In the genomic region with DNA sequence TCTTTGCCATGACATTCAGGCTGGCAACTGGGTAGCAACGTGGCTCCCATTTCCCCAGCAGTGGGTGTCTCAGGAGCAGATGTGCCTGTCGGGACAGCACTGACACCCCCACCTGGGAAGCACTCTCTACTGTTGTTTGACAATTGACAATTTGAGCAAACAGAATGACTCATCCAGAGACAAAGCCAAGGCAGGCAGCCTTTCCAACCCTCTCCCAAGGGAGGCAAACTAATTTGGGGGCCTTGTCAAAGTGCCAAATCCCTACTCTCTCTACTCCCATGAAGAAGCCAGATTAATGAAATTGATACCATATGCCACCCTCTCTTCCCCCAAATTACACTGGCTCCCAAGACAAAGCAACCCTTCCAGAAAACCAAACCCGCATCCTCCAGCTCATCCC, we compare ENCODE assay signal across 20 cellular contexts.
DNase-seq lines count a peak whose midpoint lies in the region; ATAC-seq and TF ChIP-seq lines count a peak whose summit lies in the region.
"Had no signal": no experiment of that assay in that cellular context is flagged by ENCODE, and none has a peak within 500 bp of the region (broad histone marks: within the 10 kb centered on the region; RNA-seq: fewer than 3 reads in every experiment).

No MANE protein-coding gene starts in this region.

- no peak overlapping the region for H3K4me3 ChIP-seq in brain microvascular endothelial cell (ENCODE audit: low read depth, low read length)
- H3K4me3 ChIP-seq: PC-9, skin epidermis had no signal

- in situ Hi-C loops in brain microvascular endothelial cell (cut with HindIII; ENCODE audit: low pct_ligation_motif_present, low sequenced_read_pairs) = no loop called here

- DNase-seq in DMS153 treated with DMSO at 0.1 percent for 48 hours (lab: John Stamatoyannopoulos, UW; ENCODE audit: unreplicated experiment) (peak; percentile 99), NCI-H146 treated with DMSO at 0.1 percent for 48 hours (lab: John Stamatoyannopoulos, UW; ENCODE audit: unreplicated experiment) (peak; percentile 90), NCI-H345 (lab: John Stamatoyannopoulos, UW) (peak; percentile 98), SHP77 (lab: John Stamatoyannopoulos, UW) (peak; percentile 89 to 93), cerebellar nuclear complex (lab: John Stamatoyannopoulos, UW) (no peak), brain microvascular endothelial cell (no peak)
- DNase-seq in activated CD8-positive, alpha-beta memory T cell treated with anti-CD3 and anti-CD28 coated beads, Interleukin-2, amount 50 U/mL, for 4 hours = no peak
- DNase-seq: activated CD8-positive, alpha-beta T cell treated with anti-CD3 and anti-CD28 coated beads, Interleukin-2, amount 10 ng/mL, durations not matched to agents 7 days and 5 days; activated naive CD8-positive, alpha-beta T cell treated with anti-CD3 and anti-CD28 coated beads, Interleukin-2, amount 10 ng/mL, durations not matched to agents 7 days and 5 days; Caco-2; kidney glomerular epithelial cell; mesenchymal stem cell; natural killer cell; NCI-H2227 treated with DMSO at 0.1 percent for 48 hours; PC-9; SK-N-SH; stimulated activated CD4-positive, alpha-beta T cell treated with anti-CD3 and anti-CD28 coated beads, Interleukin-4, amount 100 ng/mL, for 24 hours; T1000 had no signal

- H3K27me3 ChIP-seq in brain microvascular endothelial cell (replicated peaks) = no peaks in the 10 kb centered on the region

- no peaks in the 10 kb centered on the region for H3K36me3 ChIP-seq in brain microvascular endothelial cell (replicated peaks)

- no peak for TF ChIP-seq CTCF in brain microvascular endothelial cell (IDR thresholded peaks at IDR 0.05; ENCODE audit: low read depth, low read length, missing control alignments)

- ATAC-seq in GM18868 (IDR thresholded peaks at IDR 0.05; ENCODE audit: unreplicated experiment) = no peak
- ATAC-seq: activated CD8-positive, alpha-beta T cell treated with anti-CD3 and anti-CD28 coated beads, Interleukin-2, amount 10 ng/mL, durations not matched to agents 7 days and 5 days; natural killer cell had no signal

- no peak overlapping the region for H3K27ac ChIP-seq in brain microvascular endothelial cell
- H3K27ac ChIP-seq: PC-9, skin epidermis had no signal

Comparison
In these comparisons a context has a peak if more than half of its experiments do, and no peak if none do; other contexts are left out.
1. DNase-seq: peak in DMS153 treated with DMSO at 0.1 percent for 48 hours (single experiment), NCI-H146 treated with DMSO at 0.1 percent for 48 hours (single experiment), NCI-H345 (single experiment) and SHP77 (2 of 2); none in cerebellar nuclear complex (0 of 2), brain microvascular endothelial cell (single experiment) and activated CD8-positive, alpha-beta memory T cell treated with anti-CD3 and anti-CD28 coated beads, Interleukin-2, amount 50 U/mL, for 4 hours (single experiment).